Comparison of ENCODE assay signal across 3 cellular contexts in genomic region chrX:9784317-9784716, GRCh38. TPM values are rescaled to one million over a fixed set of nuclear protein-coding genes. Genes with fewer than 3 reads are reported as not detected.
"Had no signal": no experiment of that assay in that cellular context is flagged by ENCODE, and none has a peak within 500 bp of the region (broad histone marks: within the 10 kb centered on the region; RNA-seq: fewer than 3 reads in every experiment).

No MANE protein-coding gene starts in this region.

RNA-seq across cellular contexts. Expression of gene GPR143, which starts 18.7 kb away (rescaled TPM):
- total RNA-seq: H4, HFFc6, IMR-90 had no signal
